ENCODE assay signal across 24 cellular contexts in genomic region chr6:70119218-70119835, GRCh38.
"Had no signal": no experiment of that assay in that cellular context is flagged by ENCODE, and none has a peak within 500 bp of the region (broad histone marks: within the 10 kb centered on the region; RNA-seq: fewer than 3 reads in every experiment).

No MANE protein-coding gene starts in this region.

- H3K27ac ChIP-seq: adrenal gland, thyroid gland had no signal

- H3K36me3 ChIP-seq: adrenal gland, thyroid gland had no signal

- H3K4me3 ChIP-seq: adrenal gland, thyroid gland had no signal

- ATAC-seq: activated naive CD4-positive, alpha-beta T cell treated with anti-CD3 and anti-CD28 coated beads, Interleukin-2, amount 50 U/mL, for 72 hours; natural killer cell treated with Interleukin-12 subunit alpha and Interleukin-12 subunit beta and Interleukin-15 and Interleukin-18, amount 100 ng/mL, for 72 hours had no signal

- DNase-seq: activated B cell treated with CpG ODN at 0.5 μM for 24 hours; activated CD4-positive, alpha-beta memory T cell treated with anti-CD3 and anti-CD28 coated beads for 36 hours; activated CD4-positive, alpha-beta T cell treated with anti-CD3 and anti-CD28 coated beads for 4 hours; activated gamma-delta T cell treated with Interleukin-2 at 50 U/mL for 16 hours; activated T-cell treated with anti-CD3 and anti-CD28 coated beads for 4 hours; adrenal gland; cerebellar nuclear complex; effector CD4-positive, alpha-beta T cell; hippocampal formation; mesendoderm; nucleus accumbens; posterior cingulate gyrus; stimulated activated CD4-positive, alpha-beta T cell treated with anti-CD3 and anti-CD28 coated beads, Interleukin-12 subunit alpha, Interleukin-12 subunit beta, amount 100 ng/mL, for 4 hours; stimulated activated CD4-positive, alpha-beta T cell treated with anti-CD3 and anti-CD28 coated beads, Interleukin-1b, Interleukin-23, amount 100 ng/mL, for 48 hours; stimulated activated CD8-positive, alpha-beta memory T cell treated with anti-CD3 and anti-CD28 coated beads, Interleukin-4, amount 100 ng/mL, for 48 hours; stimulated activated naive CD4-positive, alpha-beta T cell had no signal

- H3K27me3 ChIP-seq: adrenal gland, thyroid gland had no signal

- H3K4me1 ChIP-seq: adrenal gland had no signal

- H3K9me3 ChIP-seq: adrenal gland, thyroid gland had no signal

- FAIRE-seq: astrocyte, bronchial epithelial cell, islet of Langerhans, TTC549, urothelium cell line had no signal
